In genomic region chr6:1610497-1611321, GRCh38 we compare ENCODE assay signal across 8 cellular contexts. TPM values are rescaled to one million over a fixed set of nuclear protein-coding genes. Genes with fewer than 3 reads are reported as not detected.
DNase-seq lines count a peak whose midpoint lies in the region; ATAC-seq, FAIRE-seq and TF ChIP-seq lines count a peak whose summit lies in the region.

No MANE protein-coding gene starts in this region.

- no TSS peak for BruUV-seq in IMR-90 (replicated peaks; lab: Mats Ljungman, UMichigan)

- H4K8ac ChIP-seq in IMR-90 (ENCODE audit: low read depth in 2 of 2, low read length in 2 of 2) = peak overlapping the region; percentile 27 to 96; a peak in 3 of 4 replicates

- CTCF ChIA-PET in IMR-90 (lab: Yijun Ruan, JAX) = interaction anchor here (0.6 to 2.3 kb wide), 7 partner anchors 13 to 585 kb away, joined by 3 to 8 read pairs (median 4); no protein-coding TSS in a partner anchor

- POLR2A ChIA-PET in IMR-90 (lab: Charles Lee; ENCODE audit: unreplicated experiment) = interaction anchor here (0.6 kb wide), 3 partner anchors 38 to 377 kb away, joined by 3 to 6 read pairs (median 4); no protein-coding TSS in a partner anchor

- 3% methylated on average over 30 of the region's 101 CpGs; no CpG with 5 or more reads in 1 of the 2 experiments for WGBS in IMR-90 (ENCODE audit: extremely low coverage in 2 of 2, insufficient read length in 1 of 2), 2 experiments
- WGBS in adrenal gland, 4 donors = 0 to 2% (median 1%) methylated on average over 2 to 101 of the region's 101 CpGs
- 1% methylated on average over 83 of the region's 101 CpGs; no CpG with 5 or more reads in 1 of the 2 donors for WGBS in testis, 2 donors

- H3K4me1 ChIP-seq in IMR-90 (ENCODE audit: control insufficient read depth, insufficient read depth, low read length) = peaks cover 4% of the 10 kb centered on the region
- H3K4me1 ChIP-seq in adrenal gland (replicated peaks in 1 of 2) = peaks cover 0 to 10% of the 10 kb centered on the region in 2 donors
- H3K4me1 ChIP-seq in keratinocyte (ENCODE audit: control insufficient read depth, extremely low read depth, insufficient read depth, low read length) = peaks cover 22% of the 10 kb centered on the region
- no peaks in the 10 kb centered on the region for H3K4me1 ChIP-seq in testis

- intact Hi-C loops in IMR-90 (cut with micrococcal nuclease) (loop anchor here (2.0 to 10.0 kb wide), 6 partner anchors 52 to 424 kb away; no protein-coding TSS in a partner anchor), adrenal gland (cut with DNase I) (no loop called here), testis (cut with DNase I; ENCODE audit: low total_unique reads) (no loop called here)

- H3K27me3 ChIP-seq in IMR-90 (ENCODE audit: control insufficient read depth, insufficient read depth, low read length) (peaks cover 21% of the 10 kb centered on the region), adrenal gland (peaks cover 52% of the 10 kb centered on the region), keratinocyte (ENCODE audit: control insufficient read depth, extremely low read depth, insufficient read depth, low read length) (peaks cover 36% of the 10 kb centered on the region), testis (no peaks in the 10 kb centered on the region)

- peak overlapping the region; percentile 81 for H3K4me2 ChIP-seq in IMR-90 (ENCODE audit: low read depth, low read length)
- H3K4me2 ChIP-seq in keratinocyte (ENCODE audit: control insufficient read depth, extremely low read depth, insufficient read depth, low read depth, low read length) = peak overlapping the region; percentile 66

- TF ChIP-seq CTCF in 22Rv1 (IDR thresholded peaks at IDR 0.05) (no peak), GM13977 (IDR thresholded peaks at IDR 0.05; ENCODE audit: extremely low read depth, insufficient read depth, missing control alignments) (no peak), IMR-90 (conservative IDR thresholded peaks at IDR 0.05; ENCODE audit: low read depth, low read length) (no peak), adrenal gland (IDR thresholded peaks at IDR 0.05) (no peak), keratinocyte (optimal IDR thresholded peaks at IDR 0.05 in 1 of 3, IDR thresholded peaks at IDR 0.05 in 1 of 3, conservative IDR thresholded peaks at IDR 0.05 in 1 of 3; ENCODE audit: extremely low read depth in 1 of 3, insufficient read depth in 2 of 3, low read length in 3 of 3) (no peak), testis (IDR thresholded peaks at IDR 0.05) (no peak)

- H3K79me2 ChIP-seq in keratinocyte (ENCODE audit: control insufficient read depth, insufficient read depth, low read length) = peaks cover 40% of the 10 kb centered on the region

- peak overlapping the region; percentile 94 for H3K23ac ChIP-seq in IMR-90 (ENCODE audit: low read depth, low read length)

- peak overlapping the region; percentile 90 for H3K18ac ChIP-seq in IMR-90 (ENCODE audit: low read depth, low read length)

- H3K4me3 ChIP-seq in IMR-90 (ENCODE audit: insufficient read depth, low read depth, low read length) (peak overlapping the region; percentile 85), adrenal gland (peak overlapping the region in 2 of 4 donors; percentile 45 to 68), keratinocyte (ENCODE audit: control insufficient read depth in 2 of 3, extremely low read depth in 1 of 3, insufficient read depth in 2 of 3, low read depth in 1 of 3, low read length in 3 of 3) (peak overlapping the region; percentile 69 to 74 (median 70)), testis (peak overlapping the region; percentile 64 to 76)

- no peak for TF ChIP-seq RAD21 in IMR-90 (IDR thresholded peaks at IDR 0.05; ENCODE audit: low read length)

- H3K56ac ChIP-seq in IMR-90 (ENCODE audit: extremely low read depth, insufficient read depth, low read length) = peak overlapping the region; percentile 32; the same call in 1 of the 2 replicates

- H2AFZ ChIP-seq in IMR-90 (replicated peaks; ENCODE audit: low read length, poor library complexity) (peak overlapping the region; percentile 91), keratinocyte (ENCODE audit: control insufficient read depth, low read length) (peak overlapping the region; percentile 65)

- H2BK120ac ChIP-seq in IMR-90 (ENCODE audit: low read depth, low read length) = peak overlapping the region; percentile 86

- no peak overlapping the region for H2BK20ac ChIP-seq in IMR-90 (ENCODE audit: low read depth, low read length)

- ATAC-seq in IMR-90 (ENCODE audit: low read depth) = peak; percentile 5; the same call in 1 of the 2 replicates

- H3K27ac ChIP-seq in 22Rv1 = peak overlapping the region; percentile 70
- peak overlapping the region; percentile 99 for H3K27ac ChIP-seq in IMR-90 (ENCODE audit: insufficient read depth, low read length)
- peak overlapping the region; percentile 30 to 94 (median 89) for H3K27ac ChIP-seq in adrenal gland
- H3K27ac ChIP-seq in keratinocyte (ENCODE audit: control insufficient read depth, insufficient read depth, low read length) = peak overlapping the region; percentile 60
- peak overlapping the region; percentile 86 to 97 for H3K27ac ChIP-seq in testis

- dilution Hi-C loops in IMR-90 (cut with HindIII; ENCODE audit: low sequenced_read_pairs, unreplicated experiment) (no loop called here), keratinocyte (cut with MboI; ENCODE audit: extremely low pct_ligation_motif_present, low sequenced_read_pairs) (no loop called here)

- FAIRE-seq in keratinocyte (lab: Jason Lieb, UNC) = no peak
- no peak for FAIRE-seq in RCC 7860 (lab: Jason Lieb, UNC)

- peak overlapping the region; percentile 59 for H4K91ac ChIP-seq in IMR-90 (ENCODE audit: insufficient read depth, low read depth, low read length)

- H4K5ac ChIP-seq in IMR-90 (ENCODE audit: low read depth, low read length) = peak overlapping the region; percentile 57

- H2AK5ac ChIP-seq in IMR-90 (ENCODE audit: low read depth, low read length) = peak overlapping the region; percentile 68; the same call in 1 of the 2 replicates

- H2AK9ac ChIP-seq in IMR-90 (replicated peaks; ENCODE audit: low read depth, low read length, poor library complexity) = peak overlapping the region; percentile 77

- no peak for TF ChIP-seq POLR2A in IMR-90 (IDR thresholded peaks at IDR 0.05; ENCODE audit: low read depth, low read length)
- TF ChIP-seq POLR2A in adrenal gland (IDR thresholded peaks at IDR 0.05) = no peak
- TF ChIP-seq POLR2A in testis (IDR thresholded peaks at IDR 0.05) = no peak

- H4K20me1 ChIP-seq in IMR-90 (ENCODE audit: insufficient read depth, low read length) (peaks cover 11% of the 10 kb centered on the region), keratinocyte (ENCODE audit: control insufficient read depth, extremely low read depth, insufficient read depth, low read length) (no peaks in the 10 kb centered on the region)

- peak overlapping the region; percentile 95 for H3K14ac ChIP-seq in IMR-90 (replicated peaks; ENCODE audit: low read depth, low read length)

- H3K36me3 ChIP-seq in IMR-90 (ENCODE audit: control insufficient read depth, insufficient read depth, low read length) (peaks cover 9% of the 10 kb centered on the region), adrenal gland (replicated peaks in 1 of 2) (no peaks in the 10 kb centered on the region), keratinocyte (ENCODE audit: control insufficient read depth in 2 of 2, extremely low read depth in 1 of 2, insufficient read depth in 2 of 2, low read length in 2 of 2) (no peaks in the 10 kb centered on the region), testis (ENCODE audit: low read depth, missing control alignments) (no peaks in the 10 kb centered on the region)

- peak overlapping the region; percentile 98 for H3K9ac ChIP-seq in IMR-90 (ENCODE audit: low read depth, low read length)
- H3K9ac ChIP-seq in keratinocyte (ENCODE audit: control insufficient read depth, extremely low read depth, insufficient read depth, low read length) = peak overlapping the region; percentile 84

- peaks cover 0 to 11% of the 10 kb centered on the region in 2 experiments for H3K79me1 ChIP-seq in IMR-90 (ENCODE audit: low read depth in 1 of 2, low read length in 2 of 2)

- H3K9me1 ChIP-seq in IMR-90 (ENCODE audit: insufficient read depth, low read length) = no peaks in the 10 kb centered on the region
- H3K9me1 ChIP-seq in keratinocyte (ENCODE audit: control insufficient read depth, extremely low read depth, insufficient read depth, low read length) = no peaks in the 10 kb centered on the region

- H3K4ac ChIP-seq in IMR-90 (ENCODE audit: low read depth, low read length) = peak overlapping the region; percentile 95

- in situ Hi-C loops in GM13977 (cut with MboI; ENCODE audit: low pct_unique_long_range_greater_than_20kb, low sequenced_read_pairs, unreplicated experiment) = loop anchor here (25.0 kb wide), 1 partner anchor 502 kb away; no protein-coding TSS in a partner anchor
- in situ Hi-C loops in IMR-90 (cut with MboI; ENCODE audit: low sequenced_read_pairs) = no loop called here

- H2BK5ac ChIP-seq in IMR-90 (ENCODE audit: low read depth, low read length, poor library complexity, severe bottlenecking) = peak overlapping the region; percentile 85

- DNase-seq in GM13977 (ENCODE audit: low spot score) (peak; percentile 64), IMR-90 (peak; percentile 29), adrenal gland (peak in 2 of 7 donors; percentile 45 to 47), keratinocyte (ENCODE audit: low read depth, low spot score) (no peak), testis (no peak), RCC 7860 (ENCODE audit: low spot score) (no peak), NK-92 (lab: John Stamatoyannopoulos, UW; ENCODE audit: unreplicated experiment) (no peak)

- peak overlapping the region; percentile 78; the same call in 1 of the 3 replicates for H2BK15ac ChIP-seq in IMR-90 (ENCODE audit: low read depth, low read length)

- H3K9me3 ChIP-seq in IMR-90 (ENCODE audit: control insufficient read depth, insufficient read depth, low read length) (peaks cover 7% of the 10 kb centered on the region; the same call in 1 of the 2 replicates), adrenal gland (replicated peaks in 1 of 3) (no peaks in the 10 kb centered on the region), keratinocyte (ENCODE audit: control insufficient read depth, low read depth, low read length) (no peaks in the 10 kb centered on the region), testis (no peaks in the 10 kb centered on the region)

RNA-seq across cellular contexts. Expression of gene FOXC1, which starts 1.0 kb away (rescaled TPM):
- total RNA-seq in IMR-90 (2012; rRNA removed) (1.3 and 1.9 TPM in 2 replicates), adrenal gland (10 to 100 TPM in 1 of 8 donors, 1 to 10 TPM in 7; 3.0 to 13.2 (median 5.7) TPM), testis (10 to 100 TPM in 1 of 2 donors, 1 to 10 TPM in 1; 9.4 to 10.6 TPM)
- polyA plus RNA-seq in IMR-90 (2012; rRNA removed) (4.0 and 4.7 TPM in 2 replicates), adrenal gland (1 to 10 TPM; 2.7 to 5.3 (median 4.6) TPM), keratinocyte (3.2 to 4.5 TPM (median 4.3 TPM) in 3 replicates), testis (ENCODE audit: insufficient read depth, low read depth, low replicate concordance) (4.7 TPM)
- polyA plus RNA-seq in IMR-90 (2012; cell fraction: cytosol; rRNA removed) = 3.4 and 6.3 TPM in 2 replicates
- 6.5 and 7.2 TPM in 2 replicates for polyA plus RNA-seq in IMR-90 (2012; cell fraction: nucleus; rRNA removed; ENCODE audit: low replicate concordance)
- polyA plus RNA-seq in keratinocyte (2011; ENCODE audit: low read depth) = 9.0 TPM
- 2.7 and 4.5 TPM in 2 replicates for polyA plus RNA-seq in keratinocyte (2011; cell fraction: cytosol; rRNA removed)
- polyA plus RNA-seq in keratinocyte (2011; cell fraction: nucleus; rRNA removed) = 5.1 and 6.9 TPM in 2 replicates
- 5.0 and 7.0 TPM in 2 replicates for polyA plus RNA-seq in keratinocyte (2012; ENCODE audit: low replicate concordance)
- 2.0 to 3.8 TPM (median 2.1 TPM) in 3 replicates for polyA minus RNA-seq in keratinocyte
- polyA minus RNA-seq in keratinocyte (2011; cell fraction: cytosol; rRNA and poly(A)+ RNA removed) = 5.4 TPM
- 4.7 and 4.9 TPM in 2 replicates for polyA minus RNA-seq in keratinocyte (2011; cell fraction: nucleus; rRNA and poly(A)+ RNA removed)

Comparison
In these comparisons a context has a peak if more than half of its experiments do, and no peak if none do; other contexts are left out.
1. DNase-seq: peak in GM13977 (single experiment) and IMR-90 (single experiment); none in keratinocyte (single experiment), testis (single experiment), RCC 7860 (single experiment) and NK-92 (single experiment).
2. Peak in every context shown above with its lines, with median percentiles within 50 percentile points of each other: H3K27ac ChIP-seq.